In the genomic region with DNA sequence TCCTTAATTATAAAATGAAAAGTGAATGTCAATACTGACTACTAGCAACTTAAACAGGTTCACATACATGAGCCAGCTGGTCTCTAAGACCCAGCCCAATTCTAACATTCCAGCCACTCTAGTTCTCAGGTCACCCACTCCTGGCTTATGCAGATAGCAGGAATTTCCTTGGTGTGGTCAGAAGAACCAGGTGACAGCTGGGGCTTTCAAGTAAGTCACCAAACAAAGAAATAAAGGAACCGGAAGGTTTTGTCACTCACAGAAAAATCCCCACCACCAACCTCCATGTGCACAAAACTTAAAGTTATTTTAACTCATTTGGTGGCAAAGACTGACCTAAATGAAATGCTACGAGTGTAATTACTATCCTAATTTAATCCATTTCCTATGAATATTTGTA, we compare ENCODE assay signal across 12 cellular contexts.
DNase-seq lines count a peak whose midpoint lies in the region; ATAC-seq, FAIRE-seq and TF ChIP-seq lines count a peak whose summit lies in the region.
"Had no signal": no experiment of that assay in that cellular context is flagged by ENCODE, and none has a peak within 500 bp of the region (broad histone marks: within the 10 kb centered on the region; RNA-seq: fewer than 3 reads in every experiment).

No MANE protein-coding gene starts in this region.

- TF ChIP-seq CTCF in Caco-2 (IDR thresholded peaks at IDR 0.05; ENCODE audit: insufficient read depth in 1 of 2, low read depth in 1 of 2, low read length in 1 of 2, severe bottlenecking in 1 of 2, unreplicated experiment in 1 of 2): no peak

- H3K36me3 ChIP-seq in Caco-2 (ENCODE audit: control insufficient read depth, insufficient read depth, low read length): no peaks in the 10 kb centered on the region

- H3K9me3 ChIP-seq in Caco-2: no peaks in the 10 kb centered on the region

- CTCF ChIA-PET in Caco-2 (lab: Charles Lee): no interaction called here

- H3K4me1 Mint-ChIP-seq in naive B cell: peaks cover 7 to 21% (median 13%) of the 10 kb centered on the region in 3 donors
- peaks cover 8% of the 10 kb centered on the region for H3K4me1 Mint-ChIP-seq in Caco-2 (ENCODE audit: low read depth, unreplicated experiment)
- H3K4me1 Mint-ChIP-seq: activated CD4-positive, alpha-beta T cell treated with anti-CD3 and anti-CD28 coated beads for 36 hours had no signal

- peak overlapping the region in 4 of 6 donors; percentile 72 to 85 (median 78) for H3K27ac Mint-ChIP-seq in naive B cell
- H3K27ac Mint-ChIP-seq in Caco-2 (ENCODE audit: unreplicated experiment): no peak overlapping the region
- H3K27ac Mint-ChIP-seq: activated CD4-positive, alpha-beta T cell treated with anti-CD3 and anti-CD28 coated beads for 36 hours had no signal

- no TSS peak for BruUV-seq in Caco-2 (replicated peaks; lab: Mats Ljungman, UMichigan)

- ATAC-seq in GM18909 (IDR thresholded peaks at IDR 0.05; ENCODE audit: poor library complexity, unreplicated experiment) (peak; percentile 91), GM21619 (IDR thresholded peaks at IDR 0.05; ENCODE audit: unreplicated experiment) (peak; percentile 64), HG03378 (IDR thresholded peaks at IDR 0.05; ENCODE audit: unreplicated experiment) (peak; percentile 84), naive B cell (ENCODE audit: low read depth in 2 of 2) (peak; percentile 75 to 90)
- ATAC-seq: activated CD4-positive, alpha-beta T cell treated with anti-CD3 and anti-CD28 coated beads for 36 hours had no signal

- POLR2A ChIA-PET in Caco-2 (lab: Charles Lee): no interaction called here

- FAIRE-seq in urothelium cell line (lab: Jason Lieb, UNC): no peak
- FAIRE-seq: kidney had no signal

- peak overlapping the region in 5 of 8 donors; percentile 7 to 57 (median 46) for H3K4me3 Mint-ChIP-seq in naive B cell
- H3K4me3 Mint-ChIP-seq in Caco-2 (ENCODE audit: unreplicated experiment): no peak overlapping the region
- H3K4me3 Mint-ChIP-seq: activated CD4-positive, alpha-beta T cell treated with anti-CD3 and anti-CD28 coated beads for 36 hours had no signal

- DNase-seq in naive B cell (no peak), middle frontal gyrus (ENCODE audit: extremely low spot score, low spot score) (no peak), Caco-2 (no peak), urothelium cell line (ENCODE audit: low spot score) (no peak)
- DNase-seq: activated CD4-positive, alpha-beta T cell treated with anti-CD3 and anti-CD28 coated beads for 36 hours; amniotic stem cell; kidney; NCI-H2029 had no signal

- peaks cover 0 to 9% of the 10 kb centered on the region in 2 donors for H3K36me3 Mint-ChIP-seq in naive B cell
- no peaks in the 10 kb centered on the region for H3K36me3 Mint-ChIP-seq in Caco-2 (ENCODE audit: insufficient read depth, unreplicated experiment)

- intact Hi-C loops in Caco-2 (cut with micrococcal nuclease; ENCODE audit: unreplicated experiment): no loop called here

- peaks cover 5 to 16% (median 15%) of the 10 kb centered on the region in 3 donors for H3K27me3 Mint-ChIP-seq in naive B cell
- peaks cover 3% of the 10 kb centered on the region for H3K27me3 Mint-ChIP-seq in Caco-2 (ENCODE audit: insufficient read depth, unreplicated experiment)

- no peak overlapping the region for H3K4me3 ChIP-seq in Caco-2 (ENCODE audit: low read depth, low read length)

- H3K27me3 ChIP-seq in Caco-2 (replicated peaks; ENCODE audit: control insufficient read depth, insufficient read depth, low read length): no peaks in the 10 kb centered on the region

- H3K9me3 Mint-ChIP-seq in naive B cell (peaks cover 0 to 3% (median 0%) of the 10 kb centered on the region in 7 donors), Caco-2 (ENCODE audit: unreplicated experiment) (no peaks in the 10 kb centered on the region)

- no peaks in the 10 kb centered on the region for H3K4me1 ChIP-seq in Caco-2
- H3K4me1 ChIP-seq: parathyroid adenoma had no signal
